ENCODE assay signal across 16 cellular contexts in the genomic region with DNA sequence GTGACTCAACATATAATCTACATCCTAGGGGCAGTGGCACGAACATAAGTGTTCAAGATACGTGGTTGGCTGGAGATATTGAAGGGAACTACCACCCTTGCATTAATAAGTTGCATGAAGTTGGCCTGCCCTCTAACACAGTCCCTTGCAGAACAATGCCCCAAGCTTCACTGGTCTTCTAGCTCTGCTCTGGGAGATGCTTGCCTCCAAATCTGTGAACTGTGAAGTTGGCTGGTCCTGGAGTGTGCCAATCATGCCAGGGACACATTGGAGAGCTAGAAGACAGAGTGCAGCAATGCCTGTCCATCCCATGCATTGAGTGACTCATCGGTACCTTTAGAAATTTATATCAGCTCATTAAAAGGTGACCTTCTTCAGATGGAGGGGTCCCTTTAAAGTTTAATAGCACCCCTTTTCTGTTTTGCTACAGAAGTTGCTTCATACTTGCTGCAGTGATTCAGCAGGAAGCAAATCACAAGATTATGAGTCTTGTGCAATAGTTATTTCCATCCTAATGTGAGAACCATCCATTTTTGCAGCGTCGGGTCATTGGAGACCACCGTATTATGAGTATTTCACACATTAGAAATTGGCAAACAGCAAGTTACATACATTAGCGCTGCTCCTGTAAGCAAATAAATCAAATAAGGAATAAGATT. TPM values are rescaled to one million over a fixed set of nuclear protein-coding genes. Genes with fewer than 3 reads are reported as not detected.
DNase-seq lines count a peak whose midpoint lies in the region; ATAC-seq, FAIRE-seq and TF ChIP-seq lines count a peak whose summit lies in the region.
"Had no signal": no experiment of that assay in that cellular context is flagged by ENCODE, and none has a peak within 500 bp of the region (broad histone marks: within the 10 kb centered on the region; RNA-seq: fewer than 3 reads in every experiment).

No MANE protein-coding gene starts in this region.

- intact Hi-C loops in CD14-positive monocyte (cut with micrococcal nuclease), result no loop called here
- intact Hi-C loops in sciatic nerve (cut with DNase I), result no loop called here

- H3K4me1 Mint-ChIP-seq in CD14-positive monocyte, result peaks cover 17% of the 10 kb centered on the region

- H3K4me3 Mint-ChIP-seq in CD14-positive monocyte, result peak overlapping the region in 1 of 2 donors; percentile 70
- H3K4me3 Mint-ChIP-seq: activated CD8-positive, alpha-beta T cell treated with anti-CD3 and anti-CD28 coated beads, Interleukin-2, amount 10 ng/mL, durations not matched to agents 7 days and 5 days; CD4-positive, alpha-beta T cell had no signal

- DNase-seq in CD14-positive monocyte (ENCODE audit: low spot score), result no peak
- DNase-seq in RCC 7860 (ENCODE audit: low spot score), result peak; percentile 33
- peak; percentile 52 for DNase-seq in fibroblast of peridontal ligament (ENCODE audit: extremely low read depth)
- no peak for DNase-seq in sciatic nerve (ENCODE audit: low spot score)
- no peak for DNase-seq in H54 (ENCODE audit: insufficient read length, low spot score)
- no peak for DNase-seq in stimulated activated CD4-positive, alpha-beta T cell treated with anti-CD3 and anti-CD28 coated beads, Interleukin-12 subunit alpha, Interleukin-12 subunit beta, amount 100 ng/mL, for 4 hours
- DNase-seq: activated CD8-positive, alpha-beta T cell treated with anti-CD3 and anti-CD28 coated beads, Interleukin-2, amount 10 ng/mL, durations not matched to agents 7 days and 5 days; amygdala; CD4-positive, alpha-beta T cell; colonic mucosa; Karpas-422; left colon; NCI-H1694 treated with DMSO at 0.1 percent for 48 hours; PC-9 had no signal

- ATAC-seq in sciatic nerve (peak; percentile 90), HG02798 (IDR thresholded peaks at IDR 0.05; ENCODE audit: poor library complexity, unreplicated experiment) (no peak), GM21381 (IDR thresholded peaks at IDR 0.05; ENCODE audit: unreplicated experiment) (no peak)
- ATAC-seq: activated CD8-positive, alpha-beta T cell treated with anti-CD3 and anti-CD28 coated beads, Interleukin-2, amount 10 ng/mL, durations not matched to agents 7 days and 5 days; left colon had no signal

- FAIRE-seq in RCC 7860 (lab: Jason Lieb, UNC), result no peak
- no peak for FAIRE-seq in H54 (lab: Jason Lieb, UNC)

- H3K27ac Mint-ChIP-seq in CD14-positive monocyte, result peak overlapping the region in 4 of 7 donors; percentile 11 to 87 (median 74)
- H3K27ac Mint-ChIP-seq: activated CD8-positive, alpha-beta T cell treated with anti-CD3 and anti-CD28 coated beads, Interleukin-2, amount 10 ng/mL, durations not matched to agents 7 days and 5 days; CD4-positive, alpha-beta T cell had no signal

- no peak for TF ChIP-seq CTCF in CD14-positive monocyte (IDR thresholded peaks at IDR 0.05)

- H3K27me3 Mint-ChIP-seq in CD14-positive monocyte (ENCODE audit: low read depth in 3 of 3), result peaks cover 5 to 29% (median 15%) of the 10 kb centered on the region in 3 donors

- peaks cover 2 to 8% (median 5%) of the 10 kb centered on the region in 7 donors for H3K9me3 Mint-ChIP-seq in CD14-positive monocyte
- H3K9me3 Mint-ChIP-seq: CD4-positive, alpha-beta T cell had no signal

- TF ChIP-seq POLR2A in H54 (IDR thresholded peaks at IDR 0.05; ENCODE audit: low read depth, low read length), result no peak

- H3K36me3 Mint-ChIP-seq in CD14-positive monocyte, result no peaks in the 10 kb centered on the region

RNA-seq across cellular contexts. Expression of a gene that starts 55.2 kb away (rescaled TPM):
- not detected for polyA plus RNA-seq in CD14-positive monocyte
- 37.2 TPM for total RNA-seq in sciatic nerve

Comparison
In these comparisons a context has a peak if more than half of its experiments do, and no peak if none do; other contexts are left out.
1. DNase-seq: peak in RCC 7860 (single experiment) and fibroblast of peridontal ligament (single experiment); none in CD14-positive monocyte (single experiment), sciatic nerve (single experiment), H54 (single experiment) and stimulated activated CD4-positive, alpha-beta T cell treated with anti-CD3 and anti-CD28 coated beads, Interleukin-12 subunit alpha, Interleukin-12 subunit beta, amount 100 ng/mL, for 4 hours (single experiment).